In the genomic region with DNA sequence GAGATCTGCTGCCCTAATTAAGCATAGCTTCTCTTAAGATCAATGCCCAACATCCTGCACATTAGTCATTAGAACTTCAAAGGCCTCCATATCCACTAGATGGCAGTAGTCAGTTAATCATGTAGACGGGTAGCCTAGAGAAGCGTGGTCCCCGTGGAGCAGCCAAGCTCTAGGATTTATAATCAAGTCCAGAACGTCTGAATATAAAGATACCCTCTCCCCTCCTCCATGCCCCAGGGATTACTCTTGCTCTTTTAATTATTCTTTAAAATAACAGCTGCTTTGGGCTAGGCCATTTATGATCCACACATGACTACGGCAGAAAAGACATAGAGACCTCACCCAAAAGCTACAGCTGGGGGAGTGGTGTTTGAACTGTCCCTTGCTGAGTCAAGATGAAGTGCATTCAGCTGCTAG, we compare ENCODE assay signal across 8 cellular contexts.
A peak's percentile ranks its signal among the peaks of the same experiment; 100 is the strongest.
DNase-seq lines count a peak whose midpoint lies in the region; ATAC-seq and TF ChIP-seq lines count a peak whose summit lies in the region.

No MANE protein-coding gene starts in this region.

- POLR2A ChIA-PET in activated B cell treated with CpG ODN at 0.5 μM for 24 hours (lab: Charles Lee): no interaction called here

- no peaks in the 10 kb centered on the region for H3K9me3 Mint-ChIP-seq in activated B cell treated with CpG ODN at 0.5 μM for 24 hours

- H3K9ac ChIP-seq in liver (ENCODE audit: low read depth in 1 of 2, low read length in 2 of 2): no peak overlapping the region

- H3K27ac ChIP-seq in coronary artery: no peak overlapping the region
- no peak overlapping the region for H3K27ac ChIP-seq in liver (ENCODE audit: low read depth in 1 of 2, low read length in 2 of 2)

- TF ChIP-seq CTCF in activated B cell treated with CpG ODN at 0.5 μM for 24 hours (IDR thresholded peaks at IDR 0.05) (peak; percentile 35), coronary artery (IDR thresholded peaks at IDR 0.05) (peak; percentile 25), liver (IDR thresholded peaks at IDR 0.05; ENCODE audit: low read depth, low read length, missing input control) (peak; percentile 68)

- 17% methylated on average over 5 of the region's 5 CpGs for WGBS in liver

- peaks cover 2% of the 10 kb centered on the region for H3K27me3 Mint-ChIP-seq in activated B cell treated with CpG ODN at 0.5 μM for 24 hours

- no peaks in the 10 kb centered on the region for H3K4me1 ChIP-seq in liver (ENCODE audit: control insufficient read depth in 4 of 4, insufficient read depth in 4 of 4, low read length in 3 of 4)

- H3K36me3 Mint-ChIP-seq in activated B cell treated with CpG ODN at 0.5 μM for 24 hours (ENCODE audit: low read depth): no peaks in the 10 kb centered on the region

- DNase-seq in GM04504 (ENCODE audit: low read depth): peak; percentile 67
- DNase-seq in NCI-H2227 (lab: John Stamatoyannopoulos, UW; ENCODE audit: unreplicated experiment): peak; percentile 84
- no peak for DNase-seq in activated B cell treated with CpG ODN at 0.5 μM for 24 hours
- DNase-seq in coronary artery (ENCODE audit: low spot score): no peak
- peak in 2 of 3 experiments; percentile 21 for DNase-seq in stimulated activated CD4-positive, alpha-beta T cell treated with anti-CD3 and anti-CD28 coated beads, TNF-alpha, amount 100 ng/mL, for 24 hours (ENCODE audit: low read depth in 3 of 3)

- ATAC-seq in HG03135 (IDR thresholded peaks at IDR 0.05; ENCODE audit: unreplicated experiment) (peak; percentile 48), activated B cell treated with CpG ODN at 0.5 μM for 24 hours (ENCODE audit: low read depth) (no peak), HG02763 (IDR thresholded peaks at IDR 0.05; ENCODE audit: unreplicated experiment) (no peak)

- H3K27me3 ChIP-seq in liver (ENCODE audit: control insufficient read depth in 4 of 4, insufficient read depth in 4 of 4, low read length in 3 of 4): no peaks in the 10 kb centered on the region

- no peak overlapping the region for H3K27ac Mint-ChIP-seq in activated B cell treated with CpG ODN at 0.5 μM for 24 hours

- H3K4me3 Mint-ChIP-seq in activated B cell treated with CpG ODN at 0.5 μM for 24 hours: no peak overlapping the region

- H3K9me3 ChIP-seq in liver (ENCODE audit: control insufficient read depth in 4 of 4, low read length in 3 of 4): no peaks in the 10 kb centered on the region

- H3K36me3 ChIP-seq in liver (ENCODE audit: control insufficient read depth in 4 of 4, insufficient read depth in 3 of 4, low read depth in 1 of 4, low read length in 3 of 4): no peaks in the 10 kb centered on the region

- H3K4me1 Mint-ChIP-seq in activated B cell treated with CpG ODN at 0.5 μM for 24 hours: no peaks in the 10 kb centered on the region

- CTCF ChIA-PET in activated B cell treated with CpG ODN at 0.5 μM for 24 hours (lab: Charles Lee): interaction anchor here (0.8 to 5.4 kb wide), 10 partner anchors 10 to 1673 kb away, joined by 3 to 107 read pairs (median 3); no protein-coding TSS in a partner anchor

- intact Hi-C loops in activated B cell treated with CpG ODN at 0.5 μM for 24 hours (cut with micrococcal nuclease): loop anchor here (1.0 to 10.0 kb wide), 6 partner anchors 207 to 1674 kb away; no protein-coding TSS in a partner anchor

- H3K4me3 ChIP-seq in coronary artery: no peak overlapping the region
- H3K4me3 ChIP-seq in liver (ENCODE audit: low read depth in 1 of 3, low read length in 3 of 3): no peak overlapping the region

- TF ChIP-seq RAD21 in liver (IDR thresholded peaks at IDR 0.05): peak; percentile 88 to 92

TF ChIP-seq in liver, 16 proteins besides CTCF, POLR2A, EP300 and RAD21:
- TF ChIP-seq FOXA2 (IDR thresholded peaks at IDR 0.05) (no peak), YY1 (IDR thresholded peaks at IDR 0.05) (no peak), RXRA (IDR thresholded peaks at IDR 0.05) (no peak), EGR1 (IDR thresholded peaks at IDR 0.05; ENCODE audit: low read depth in 2 of 2) (no peak), HNF4A (conservative IDR thresholded peaks at IDR 0.05) (no peak), JUND (IDR thresholded peaks at IDR 0.05) (no peak), GABPA (IDR thresholded peaks at IDR 0.05 in 1 of 2, conservative IDR thresholded peaks at IDR 0.05 in 1 of 2) (no peak), FOXA1 (IDR thresholded peaks at IDR 0.05) (no peak), NR2F2 (IDR thresholded peaks at IDR 0.05) (no peak), TAF1 (conservative IDR thresholded peaks at IDR 0.05) (no peak), HNF4G (IDR thresholded peaks at IDR 0.05) (no peak), SP1 (IDR thresholded peaks at IDR 0.05) (no peak)
- TF ChIP-seq, protein P1, sequence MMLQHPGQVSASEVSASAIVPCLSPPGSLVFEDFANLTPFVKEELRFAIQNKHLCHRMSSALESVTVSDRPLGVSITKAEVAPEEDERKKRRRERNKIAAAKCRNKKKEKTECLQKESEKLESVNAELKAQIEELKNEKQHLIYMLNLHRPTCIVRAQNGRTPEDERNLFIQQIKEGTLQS (IDR thresholded peaks at IDR 0.05): no peak
- TF ChIP-seq, protein P2, sequence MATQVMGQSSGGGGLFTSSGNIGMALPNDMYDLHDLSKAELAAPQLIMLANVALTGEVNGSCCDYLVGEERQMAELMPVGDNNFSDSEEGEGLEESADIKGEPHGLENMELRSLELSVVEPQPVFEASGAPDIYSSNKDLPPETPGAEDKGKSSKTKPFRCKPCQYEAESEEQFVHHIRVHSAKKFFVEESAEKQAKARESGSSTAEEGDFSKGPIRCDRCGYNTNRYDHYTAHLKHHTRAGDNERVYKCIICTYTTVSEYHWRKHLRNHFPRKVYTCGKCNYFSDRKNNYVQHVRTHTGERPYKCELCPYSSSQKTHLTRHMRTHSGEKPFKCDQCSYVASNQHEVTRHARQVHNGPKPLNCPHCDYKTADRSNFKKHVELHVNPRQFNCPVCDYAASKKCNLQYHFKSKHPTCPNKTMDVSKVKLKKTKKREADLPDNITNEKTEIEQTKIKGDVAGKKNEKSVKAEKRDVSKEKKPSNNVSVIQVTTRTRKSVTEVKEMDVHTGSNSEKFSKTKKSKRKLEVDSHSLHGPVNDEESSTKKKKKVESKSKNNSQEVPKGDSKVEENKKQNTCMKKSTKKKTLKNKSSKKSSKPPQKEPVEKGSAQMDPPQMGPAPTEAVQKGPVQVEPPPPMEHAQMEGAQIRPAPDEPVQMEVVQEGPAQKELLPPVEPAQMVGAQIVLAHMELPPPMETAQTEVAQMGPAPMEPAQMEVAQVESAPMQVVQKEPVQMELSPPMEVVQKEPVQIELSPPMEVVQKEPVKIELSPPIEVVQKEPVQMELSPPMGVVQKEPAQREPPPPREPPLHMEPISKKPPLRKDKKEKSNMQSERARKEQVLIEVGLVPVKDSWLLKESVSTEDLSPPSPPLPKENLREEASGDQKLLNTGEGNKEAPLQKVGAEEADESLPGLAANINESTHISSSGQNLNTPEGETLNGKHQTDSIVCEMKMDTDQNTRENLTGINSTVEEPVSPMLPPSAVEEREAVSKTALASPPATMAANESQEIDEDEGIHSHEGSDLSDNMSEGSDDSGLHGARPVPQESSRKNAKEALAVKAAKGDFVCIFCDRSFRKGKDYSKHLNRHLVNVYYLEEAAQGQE (IDR thresholded peaks at IDR 0.05): no peak
- TF ChIP-seq, protein P3, sequence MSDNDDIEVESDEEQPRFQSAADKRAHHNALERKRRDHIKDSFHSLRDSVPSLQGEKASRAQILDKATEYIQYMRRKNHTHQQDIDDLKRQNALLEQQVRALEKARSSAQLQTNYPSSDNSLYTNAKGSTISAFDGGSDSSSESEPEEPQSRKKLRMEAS (IDR thresholded peaks at IDR 0.05): no peak
- TF ChIP-seq, protein P4, sequence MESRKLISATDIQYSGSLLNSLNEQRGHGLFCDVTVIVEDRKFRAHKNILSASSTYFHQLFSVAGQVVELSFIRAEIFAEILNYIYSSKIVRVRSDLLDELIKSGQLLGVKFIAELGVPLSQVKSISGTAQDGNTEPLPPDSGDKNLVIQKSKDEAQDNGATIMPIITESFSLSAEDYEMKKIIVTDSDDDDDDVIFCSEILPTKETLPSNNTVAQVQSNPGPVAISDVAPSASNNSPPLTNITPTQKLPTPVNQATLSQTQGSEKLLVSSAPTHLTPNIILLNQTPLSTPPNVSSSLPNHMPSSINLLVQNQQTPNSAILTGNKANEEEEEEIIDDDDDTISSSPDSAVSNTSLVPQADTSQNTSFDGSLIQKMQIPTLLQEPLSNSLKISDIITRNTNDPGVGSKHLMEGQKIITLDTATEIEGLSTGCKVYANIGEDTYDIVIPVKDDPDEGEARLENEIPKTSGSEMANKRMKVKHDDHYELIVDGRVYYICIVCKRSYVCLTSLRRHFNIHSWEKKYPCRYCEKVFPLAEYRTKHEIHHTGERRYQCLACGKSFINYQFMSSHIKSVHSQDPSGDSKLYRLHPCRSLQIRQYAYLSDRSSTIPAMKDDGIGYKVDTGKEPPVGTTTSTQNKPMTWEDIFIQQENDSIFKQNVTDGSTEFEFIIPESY (IDR thresholded peaks at IDR 0.05): no peak

Comparison
In these comparisons a context has a peak if more than half of its experiments do, and no peak if none do; other contexts are left out.
1. DNase-seq: peak in GM04504 (single experiment), NCI-H2227 (single experiment) and stimulated activated CD4-positive, alpha-beta T cell treated with anti-CD3 and anti-CD28 coated beads, TNF-alpha, amount 100 ng/mL, for 24 hours (2 of 3); none in activated B cell treated with CpG ODN at 0.5 μM for 24 hours (single experiment) and coronary artery (single experiment).
2. Peak in every context shown above with its lines, with median percentiles within 50 percentile points of each other: CTCF ChIP-seq.